ENCODE assay signal across 1 cellular context in the genomic region with DNA sequence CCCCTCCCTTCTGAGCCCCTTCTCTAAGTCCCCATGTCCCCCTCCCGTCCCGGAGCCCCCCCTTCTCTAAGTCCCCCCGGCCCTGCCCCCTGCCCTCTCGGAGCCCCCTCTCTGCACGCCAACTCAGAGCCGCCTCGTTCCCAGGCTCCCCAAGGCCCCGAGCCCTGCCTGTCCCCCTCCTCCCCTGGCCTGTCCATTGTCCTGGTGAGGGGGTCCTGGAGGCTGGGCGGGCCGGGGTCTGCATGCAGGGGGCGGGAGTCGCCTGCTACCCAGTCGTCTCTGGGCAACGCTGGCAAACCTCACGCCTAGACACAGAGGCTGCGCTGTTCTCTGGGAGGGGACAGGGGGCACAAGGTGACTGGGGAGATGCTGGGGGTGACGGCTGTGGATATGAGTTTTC.
A peak's percentile ranks its signal among the peaks of the same experiment; 100 is the strongest.
TF ChIP-seq lines count a peak whose summit lies in the region.

No MANE protein-coding gene starts in this region.

TF ChIP-seq in H1, 55 proteins besides CTCF, POLR2A, EP300 and RAD21:
- no peak for TF ChIP-seq MAX (IDR thresholded peaks at IDR 0.05)
- 0 out of 4 replicates have a peak, but pooled peaks of 1 of the 2 experiments have one; percentile 6 for TF ChIP-seq SIN3A (conservative IDR thresholded peaks at IDR 0.05 in 1 of 2, IDR thresholded peaks at IDR 0.05 in 1 of 2; ENCODE audit: low read depth in 1 of 2, low read length in 2 of 2)
